In the genomic region with DNA sequence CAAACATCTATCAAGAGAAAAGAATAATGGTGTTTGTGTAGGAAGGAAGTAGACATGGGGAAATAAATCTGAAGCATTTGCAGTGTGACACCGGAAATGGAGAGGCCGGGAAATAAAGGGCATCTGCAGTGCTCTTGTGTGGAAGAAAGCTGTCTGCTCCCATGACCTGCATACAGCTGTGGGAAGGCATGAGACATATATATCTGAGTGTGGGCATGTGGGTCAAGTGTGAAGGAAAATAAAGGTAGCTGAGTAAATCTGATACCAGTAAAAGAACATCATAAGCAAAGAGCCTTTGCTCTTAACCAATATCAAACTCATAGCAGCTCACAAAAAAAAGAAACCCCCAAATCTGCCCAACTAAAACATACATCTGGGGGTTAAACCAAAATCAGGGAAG, we compare ENCODE assay signal across 15 cellular contexts.
"Had no signal": no experiment of that assay in that cellular context is flagged by ENCODE, and none has a peak within 500 bp of the region (broad histone marks: within the 10 kb centered on the region; RNA-seq: fewer than 3 reads in every experiment).

No MANE protein-coding gene starts in this region.

- DNase-seq: cortex of kidney; dorsolateral prefrontal cortex; effector CD8-positive, alpha-beta T cell; heart left ventricle; hippocampal formation; kidney glomerular epithelial cell; left ventricle myocardium inferior; mammary epithelial cell; naive thymus-derived CD4-positive, alpha-beta T cell; ovary; small intestine; stimulated activated CD4-positive, alpha-beta T cell treated with anti-CD3 and anti-CD28 coated beads, Interleukin-2, amount 100 ng/mL, for 48 hours; stimulated activated naive CD8-positive, alpha-beta T cell treated with anti-CD3 and anti-CD28 coated beads, Interleukin-15, Interleukin-2, amounts not matched to agents 100 U/mL and 50 U/mL, for 24 hours; tibial artery had no signal

- H3K27ac ChIP-seq: dorsolateral prefrontal cortex, heart left ventricle, left ventricle myocardium inferior, ovary, right atrium auricular region, tibial artery had no signal

- H3K36me3 ChIP-seq: heart left ventricle, left ventricle myocardium inferior, ovary, right atrium auricular region, tibial artery had no signal

- H3K4me3 ChIP-seq: dorsolateral prefrontal cortex, heart left ventricle, left ventricle myocardium inferior, ovary, right atrium auricular region, tibial artery had no signal

- H3K9me3 ChIP-seq: ovary, right atrium auricular region, tibial artery had no signal

- ATAC-seq: heart left ventricle; naive thymus-derived CD4-positive, alpha-beta T cell; stimulated activated naive CD8-positive, alpha-beta T cell treated with anti-CD3 and anti-CD28 coated beads, Interleukin-15, Interleukin-2, amounts not matched to agents 100 U/mL and 50 U/mL, for 24 hours had no signal

- H3K27me3 ChIP-seq: dorsolateral prefrontal cortex, heart left ventricle, ovary, right atrium auricular region, tibial artery had no signal

- H3K4me1 ChIP-seq: heart left ventricle, left ventricle myocardium inferior, right atrium auricular region, tibial artery had no signal
